15 cellular contexts compared by ENCODE assay signal in genomic region chr3:194293546-194294198, GRCh38. TPM values are rescaled to one million over a fixed set of nuclear protein-coding genes. Genes with fewer than 3 reads are reported as not detected.
DNase-seq lines count a peak whose midpoint lies in the region; ATAC-seq and TF ChIP-seq lines count a peak whose summit lies in the region.
"Had no signal": no experiment of that assay in that cellular context is flagged by ENCODE, and none has a peak within 500 bp of the region (broad histone marks: within the 10 kb centered on the region; RNA-seq: fewer than 3 reads in every experiment).

No MANE protein-coding gene starts in this region.

- no peaks in the 10 kb centered on the region for H3K79me2 ChIP-seq in HCT116 (ENCODE audit: insufficient read depth, low read length)

- H3K9ac ChIP-seq in HCT116 (ENCODE audit: low read length) (no peak overlapping the region), iPS-20b (ENCODE audit: low read depth, low read length) (peak overlapping the region; percentile 28; the same call in 1 of the 2 replicates), endodermal cell (ENCODE audit: extremely low read depth, low read length, poor library complexity, severe bottlenecking) (no peak overlapping the region)
- H3K9ac ChIP-seq: BLaER1 treated with 17β-estradiol and CSF1 and Interleukin-3, amounts not matched to agents 10 nM and 100 nM had no signal

- POLR2A ChIA-PET in HCT116 (lab: Charles Lee) = interaction anchor here (1.5 kb wide), 1 partner anchor 158 kb away, joined by 3 read pairs; the partner anchor contains the start of gene HES1

- WGBS in sigmoid colon, 2 donors = 84 to 90% methylated on average over 2 of the region's 2 CpGs
- 85 to 91% methylated on average over 2 of the region's 2 CpGs for WGBS in endodermal cell (ENCODE audit: insufficient coverage in 1 of 2, insufficient read length in 1 of 2), 2 experiments

- peaks cover 0 to 5% of the 10 kb centered on the region in 2 experiments; a peak in 1 of 4 replicates for H3K9me3 ChIP-seq in HCT116 (ENCODE audit: control insufficient read depth in 1 of 2, insufficient read depth in 1 of 2, low read depth in 1 of 2, low read length in 2 of 2)
- H3K9me3 ChIP-seq in iPS-20b (ENCODE audit: insufficient read depth, low read depth, low read length) = 0 out of 2 replicates have a peak, but pooled peaks cover 2% of the 10 kb centered on the region
- H3K9me3 ChIP-seq in sigmoid colon = no peaks in the 10 kb centered on the region
- H3K9me3 ChIP-seq in endodermal cell (ENCODE audit: control insufficient read depth, low read length) = peaks cover 6% of the 10 kb centered on the region

- peaks cover 46% of the 10 kb centered on the region for H3K27me3 Mint-ChIP-seq in activated naive CD4-positive, alpha-beta T cell treated with anti-CD3 and anti-CD28 coated beads, Interleukin-2, amount 10 ng/mL, durations not matched to agents 7 days and 5 days
- H3K27me3 Mint-ChIP-seq in endodermal cell (ENCODE audit: insufficient read depth) = peaks cover 5% of the 10 kb centered on the region

- H4K20me1 ChIP-seq in HCT116 (ENCODE audit: insufficient read depth) = no peaks in the 10 kb centered on the region
- H4K20me1 ChIP-seq: BLaER1 treated with 17β-estradiol and CSF1 and Interleukin-3, amounts not matched to agents 10 nM and 100 nM had no signal

- TF ChIP-seq RAD21 in HCT116 (IDR thresholded peaks at IDR 0.05; ENCODE audit: low read depth) = no peak

- peaks cover 9% of the 10 kb centered on the region for H3K9me3 Mint-ChIP-seq in activated naive CD4-positive, alpha-beta T cell treated with anti-CD3 and anti-CD28 coated beads, Interleukin-2, amount 10 ng/mL, durations not matched to agents 7 days and 5 days
- peaks cover 10% of the 10 kb centered on the region for H3K9me3 Mint-ChIP-seq in endodermal cell

- H3K27me3 ChIP-seq in HCT116 (ENCODE audit: insufficient read depth, low read length) = no peaks in the 10 kb centered on the region
- peaks cover 19% of the 10 kb centered on the region; the same call in 1 of the 2 replicates for H3K27me3 ChIP-seq in iPS-20b (ENCODE audit: insufficient read depth, low read length)
- H3K27me3 ChIP-seq in sigmoid colon = no peaks in the 10 kb centered on the region
- H3K27me3 ChIP-seq in endodermal cell (ENCODE audit: control insufficient read depth, insufficient read depth, low read length, poor library complexity, severe bottlenecking) = no peaks in the 10 kb centered on the region

- H3K4me1 ChIP-seq in HCT116 (ENCODE audit: control insufficient read depth in 1 of 2, insufficient read depth in 2 of 2, low read length in 2 of 2) (peaks cover 58 to 67% of the 10 kb centered on the region in 2 experiments), iPS-20b (ENCODE audit: insufficient read depth, low read length) (peaks cover 31% of the 10 kb centered on the region; the same call in 1 of the 2 replicates), sigmoid colon (peaks cover 0 to 15% (median 14%) of the 10 kb centered on the region in 4 donors), endodermal cell (ENCODE audit: control insufficient read depth, insufficient read depth, low read length) (peaks cover 5% of the 10 kb centered on the region)

- peaks cover 8% of the 10 kb centered on the region for H3K36me3 Mint-ChIP-seq in activated naive CD4-positive, alpha-beta T cell treated with anti-CD3 and anti-CD28 coated beads, Interleukin-2, amount 10 ng/mL, durations not matched to agents 7 days and 5 days
- no peaks in the 10 kb centered on the region for H3K36me3 Mint-ChIP-seq in endodermal cell (ENCODE audit: low read depth)
- H3K36me3 Mint-ChIP-seq: CD4-positive, CD25-positive, alpha-beta regulatory T cell had no signal

- intact Hi-C loops in HCT116 (cut with micrococcal nuclease) = no loop called here
- intact Hi-C loops in sigmoid colon (cut with DNase I) = no loop called here

- peaks cover 7% of the 10 kb centered on the region for H3K4me1 Mint-ChIP-seq in activated naive CD4-positive, alpha-beta T cell treated with anti-CD3 and anti-CD28 coated beads, Interleukin-2, amount 10 ng/mL, durations not matched to agents 7 days and 5 days
- peaks cover 18% of the 10 kb centered on the region for H3K4me1 Mint-ChIP-seq in endodermal cell

- H3K9me2 ChIP-seq in HCT116 (ENCODE audit: insufficient read depth) = no peaks in the 10 kb centered on the region

- BruUV-seq in HCT116 (replicated peaks; lab: Mats Ljungman, UMichigan) = no TSS peak

- RAD21 ChIA-PET in HCT116 (lab: Charles Lee; ENCODE audit: low non-redundant PET in 1 of 2, low total read pairs in 2 of 2, uncharacterized antibody in 2 of 2, unreplicated experiment in 2 of 2) = no interaction called here

- CTCF ChIA-PET in HCT116 (lab: Charles Lee) = interaction anchor here (1.1 kb wide), 1 partner anchor 22 kb away, joined by 5 read pairs; no protein-coding TSS in a partner anchor
- CTCF ChIA-PET in activated naive CD4-positive, alpha-beta T cell treated with anti-CD3 and anti-CD28 coated beads, Interleukin-2, amount 10 ng/mL, durations not matched to agents 7 days and 5 days (lab: Charles Lee) = no interaction called here

- ATAC-seq in HCT116 (no peak), HG03135 (IDR thresholded peaks at IDR 0.05; ENCODE audit: unreplicated experiment) (no peak)

- no peak for TF ChIP-seq EP300 in sigmoid colon (IDR thresholded peaks at IDR 0.05)

- H3K27ac ChIP-seq in HCT116 (ENCODE audit: low read depth, low read length) (peak overlapping the region; percentile 36; the same call in 1 of the 2 replicates), iPS-20b (ENCODE audit: low read length) (no peak overlapping the region), sigmoid colon (no peak overlapping the region), endodermal cell (ENCODE audit: low read depth, low read length) (no peak overlapping the region)
- H3K27ac ChIP-seq: BLaER1 treated with 17β-estradiol and CSF1 and Interleukin-3, amounts not matched to agents 10 nM and 100 nM had no signal

- H3K4me3 ChIP-seq in HCT116 (replicated peaks in 1 of 2; ENCODE audit: low read depth in 1 of 2, low read length in 2 of 2) (no peak overlapping the region), iPS-20b (ENCODE audit: low read length) (no peak overlapping the region), sigmoid colon (no peak overlapping the region), endodermal cell (ENCODE audit: low read length) (no peak overlapping the region)
- H3K4me3 ChIP-seq: BLaER1 treated with 17β-estradiol and CSF1 and Interleukin-3, amounts not matched to agents 10 nM and 100 nM had no signal

- no peak overlapping the region for H3K27ac Mint-ChIP-seq in activated naive CD4-positive, alpha-beta T cell treated with anti-CD3 and anti-CD28 coated beads, Interleukin-2, amount 10 ng/mL, durations not matched to agents 7 days and 5 days
- no peak overlapping the region for H3K27ac Mint-ChIP-seq in endodermal cell
- H3K27ac Mint-ChIP-seq: IgD-negative memory B cell had no signal

- TF ChIP-seq POLR2A in HCT116 (IDR thresholded peaks at IDR 0.05; ENCODE audit: borderline replicate concordance, extremely low read depth, insufficient read depth, insufficient read length) (no peak), sigmoid colon (IDR thresholded peaks at IDR 0.05) (no peak)

- DNase-seq in activated effector memory CD4-positive, alpha-beta T cell treated with anti-CD3 and anti-CD28 coated beads, Interleukin-2, amount 50 U/mL, for 16 hours = peak; percentile 9
- DNase-seq in activated effector memory CD4-positive, alpha-beta T cell treated with Interleukin-2 at 50 U/mL for 16 hours = no peak
- DNase-seq in HCT116 (ENCODE audit: low read depth, low spot score) (no peak), sigmoid colon (peak; percentile 22), endodermal cell (no peak)
- no peak for DNase-seq in activated naive CD4-positive, alpha-beta T cell treated with anti-CD3 and anti-CD28 coated beads, Interleukin-2, amount 10 ng/mL, durations not matched to agents 7 days and 5 days
- DNase-seq: 8988T; CD4-positive, CD25-positive, alpha-beta regulatory T cell; DMS 273 treated with DMSO at 0.1 percent for 48 hours had no signal

- TF ChIP-seq CTCF in HCT116 (IDR thresholded peaks at IDR 0.05 in 2 of 3, conservative IDR thresholded peaks at IDR 0.05 in 1 of 3; ENCODE audit: borderline replicate concordance in 1 of 3, insufficient read depth in 1 of 3, low read depth in 2 of 3, low read length in 2 of 3) (no peak), sigmoid colon (IDR thresholded peaks at IDR 0.05) (no peak), endodermal cell (conservative IDR thresholded peaks at IDR 0.05) (no peak)

- H3K36me3 ChIP-seq in HCT116 (ENCODE audit: control insufficient read depth in 1 of 2, insufficient read depth in 2 of 2, low read length in 2 of 2) = no peaks in the 10 kb centered on the region
- no peaks in the 10 kb centered on the region for H3K36me3 ChIP-seq in iPS-20b (ENCODE audit: insufficient read depth, low read depth, low read length)
- H3K36me3 ChIP-seq in sigmoid colon = no peaks in the 10 kb centered on the region
- H3K36me3 ChIP-seq in endodermal cell (ENCODE audit: control insufficient read depth, insufficient read depth, low read length) = no peaks in the 10 kb centered on the region
- H3K36me3 ChIP-seq: BLaER1 treated with 17β-estradiol and CSF1 and Interleukin-3, amounts not matched to agents 10 nM and 100 nM had no signal

- no peak overlapping the region for H2AFZ ChIP-seq in HCT116 (ENCODE audit: low read depth, low read length, poor library complexity, severe bottlenecking)

- H3K4me2 ChIP-seq in HCT116 (ENCODE audit: low read length) = peak overlapping the region; percentile 20
- H3K4me2 ChIP-seq: BLaER1 treated with 17β-estradiol and CSF1 and Interleukin-3, amounts not matched to agents 10 nM and 100 nM had no signal

- no peak overlapping the region for H3K4me3 Mint-ChIP-seq in activated naive CD4-positive, alpha-beta T cell treated with anti-CD3 and anti-CD28 coated beads, Interleukin-2, amount 10 ng/mL, durations not matched to agents 7 days and 5 days
- no peak overlapping the region for H3K4me3 Mint-ChIP-seq in endodermal cell
- H3K4me3 Mint-ChIP-seq: CD4-positive, CD25-positive, alpha-beta regulatory T cell had no signal

TF ChIP-seq in HCT116, 20 proteins besides CTCF, POLR2A, EP300 and RAD21:
- TF ChIP-seq SP1 (IDR thresholded peaks at IDR 0.05; ENCODE audit: low read depth) = peak; percentile 50; the same call in 1 of the 2 replicates
- no peak for TF ChIP-seq CBX3 (IDR thresholded peaks at IDR 0.05; ENCODE audit: low read depth)
- 0 out of 2 replicates have a peak, but pooled peaks have one; percentile 13 for TF ChIP-seq CEBPB (IDR thresholded peaks at IDR 0.05; ENCODE audit: low read depth)
- TF ChIP-seq ZNF274 (IDR thresholded peaks at IDR 0.05; ENCODE audit: low read depth, low read length) = no peak
- peak; percentile 23 for TF ChIP-seq TCF7L2 (IDR thresholded peaks at IDR 0.05; ENCODE audit: borderline replicate concordance, extremely low read depth, insufficient read depth, insufficient read length)

RNA-seq across cellular contexts. Expression of gene CPN2, which starts 57.5 kb away (rescaled TPM):
- total RNA-seq in HCT116 (2021; ENCODE audit: unreplicated experiment) (not detected), sigmoid colon (not detected), endodermal cell (under 1 TPM in 1 of 2 donors, not detected in 1; 0.22 TPM)
- polyA plus RNA-seq in HCT116 (2012) = 0.03 TPM in 1 of 2 replicates, not detected in the other
- polyA plus RNA-seq in sigmoid colon = under 1 TPM in 1 of 3 donors, not detected in 2; 0.01 TPM
- 0.11 TPM for polyA plus RNA-seq in endodermal cell (2013, experiment 1 of 2)
- polyA plus RNA-seq in endodermal cell (2013, experiment 2 of 2) = not detected
- total RNA-seq: CD4-positive, CD25-positive, alpha-beta regulatory T cell; G401; HT-29 had no signal
- polyA plus RNA-seq: CD4-positive, CD25-positive, alpha-beta regulatory T cell; IgD-negative memory B cell had no signal

Comparison
In these comparisons a context has a peak if more than half of its experiments do, and no peak if none do; other contexts are left out.
1. DNase-seq: peak in activated effector memory CD4-positive, alpha-beta T cell treated with anti-CD3 and anti-CD28 coated beads, Interleukin-2, amount 50 U/mL, for 16 hours (single experiment) and sigmoid colon (single experiment); none in activated effector memory CD4-positive, alpha-beta T cell treated with Interleukin-2 at 50 U/mL for 16 hours (single experiment), HCT116 (single experiment), activated naive CD4-positive, alpha-beta T cell treated with anti-CD3 and anti-CD28 coated beads, Interleukin-2, amount 10 ng/mL, durations not matched to agents 7 days and 5 days (single experiment) and endodermal cell (single experiment).